ENCODE assay signal across 29 cellular contexts in genomic region chr19:45264781-45265317, GRCh38. TPM values are rescaled to one million over a fixed set of nuclear protein-coding genes. Genes with fewer than 3 reads are reported as not detected.
"Had no signal": no experiment of that assay in that cellular context is flagged by ENCODE, and none has a peak within 500 bp of the region (broad histone marks: within the 10 kb centered on the region; RNA-seq: fewer than 3 reads in every experiment).

No MANE protein-coding gene starts in this region.

- H3K36me3 ChIP-seq: breast epithelium, gastrocnemius medialis, neural progenitor cell, transverse colon, uterus had no signal

- H3K27me3 Mint-ChIP-seq: activated CD4-positive, alpha-beta memory T cell treated with anti-CD3 and anti-CD28 coated beads, Interleukin-2, amount 10 ng/mL, durations not matched to agents 7 days and 5 days; activated T-helper 17 cell treated with anti-CD3 and anti-CD28 coated beads, Interleukin-2, amount 50 U/mL, for 72 hours; dendritic cell treated with granulocyte-macrophage colony-stimulating factor and Interleukin-4, amounts not matched to agents 40 ng/mL and 50 ng/mL, for 4 days; naive thymus-derived CD4-positive, alpha-beta T cell; T-helper 17 cell had no signal

- DNase-seq: activated CD4-positive, alpha-beta memory T cell treated with anti-CD3 and anti-CD28 coated beads, Interleukin-2, amount 10 ng/mL, durations not matched to agents 7 days and 5 days; activated CD4-positive, alpha-beta T cell treated with anti-CD3 and anti-CD28 coated beads for 48 hours; activated gamma-delta T cell treated with Interleukin-2 at 50 U/mL for 16 hours; activated naive CD4-positive, alpha-beta T cell treated with anti-CD3 and anti-CD28 coated beads, Interleukin-2, amount 50 U/mL, for 16 hours; activated T-cell treated with anti-CD3 and anti-CD28 coated beads, Interleukin-2, amount 50 U/mL, for 4 hours; amniotic stem cell; central memory CD4-positive, alpha-beta T cell; gastrocnemius medialis; glutamatergic neuron; midbrain; naive thymus-derived CD4-positive, alpha-beta T cell; posterior cingulate gyrus; right lobe of liver; stimulated activated CD4-positive, alpha-beta T cell treated with anti-CD3 and anti-CD28 coated beads, Interleukin-4, amount 100 ng/mL, for 1 hour; stimulated activated naive CD8-positive, alpha-beta T cell treated with anti-CD3 and anti-CD28 coated beads, Interleukin-15, Interleukin-2, amounts not matched to agents 100 U/mL and 50 U/mL, for 24 hours; T-helper 17 cell; T1000; testis; transverse colon; uterus; WERI-Rb-1 had no signal

- FAIRE-seq: islet of Langerhans had no signal

- H3K9me3 ChIP-seq: breast epithelium, gastrocnemius medialis, right lobe of liver, testis, transverse colon, uterus had no signal

- H3K27me3 ChIP-seq: breast epithelium, gastrocnemius medialis, neural progenitor cell, right lobe of liver, testis, transverse colon, uterus had no signal

- H3K4me1 ChIP-seq: breast epithelium, gastrocnemius medialis, neural progenitor cell, transverse colon, uterus had no signal

- H3K27ac Mint-ChIP-seq: activated CD4-positive, alpha-beta memory T cell treated with anti-CD3 and anti-CD28 coated beads, Interleukin-2, amount 10 ng/mL, durations not matched to agents 7 days and 5 days; activated T-helper 17 cell treated with anti-CD3 and anti-CD28 coated beads, Interleukin-2, amount 50 U/mL, for 72 hours; dendritic cell treated with granulocyte-macrophage colony-stimulating factor and Interleukin-4, amounts not matched to agents 40 ng/mL and 50 ng/mL, for 4 days; neural progenitor cell; T-helper 17 cell had no signal

- ATAC-seq: activated CD4-positive, CD25-positive, alpha-beta regulatory T cell treated with anti-CD3 and anti-CD28 coated beads, Interleukin-2, amount 50 U/mL, for 24 hours; activated T-cell treated with anti-CD3 and anti-CD28 coated beads, Interleukin-2, amount 50 U/mL, for 4 hours; activated T-helper 17 cell treated with anti-CD3 and anti-CD28 coated beads, Interleukin-2, amount 50 U/mL, for 72 hours; gastrocnemius medialis; naive thymus-derived CD4-positive, alpha-beta T cell; T-helper 17 cell had no signal

- H3K9me3 Mint-ChIP-seq: activated CD4-positive, alpha-beta memory T cell treated with anti-CD3 and anti-CD28 coated beads, Interleukin-2, amount 10 ng/mL, durations not matched to agents 7 days and 5 days; activated T-cell treated with anti-CD3 and anti-CD28 coated beads, Interleukin-2, amount 50 U/mL, for 4 hours; activated T-helper 17 cell treated with anti-CD3 and anti-CD28 coated beads, Interleukin-2, amount 50 U/mL, for 72 hours; dendritic cell treated with granulocyte-macrophage colony-stimulating factor and Interleukin-4, amounts not matched to agents 40 ng/mL and 50 ng/mL, for 4 days; naive thymus-derived CD4-positive, alpha-beta T cell; neural progenitor cell had no signal

- H3K4me3 ChIP-seq: breast epithelium, gastrocnemius medialis, neural progenitor cell, right lobe of liver, testis, transverse colon, uterus had no signal

- H3K27ac ChIP-seq: breast epithelium, gastrocnemius medialis, neural progenitor cell, right lobe of liver, testis, transverse colon, uterus, WERI-Rb-1 had no signal

- H3K4me2 ChIP-seq: neural progenitor cell had no signal

- H2AFZ ChIP-seq: neural progenitor cell had no signal

- H3K4me3 Mint-ChIP-seq: activated CD4-positive, alpha-beta memory T cell treated with anti-CD3 and anti-CD28 coated beads, Interleukin-2, amount 10 ng/mL, durations not matched to agents 7 days and 5 days; activated T-cell treated with anti-CD3 and anti-CD28 coated beads, Interleukin-2, amount 50 U/mL, for 4 hours; activated T-helper 17 cell treated with anti-CD3 and anti-CD28 coated beads, Interleukin-2, amount 50 U/mL, for 72 hours; dendritic cell treated with granulocyte-macrophage colony-stimulating factor and Interleukin-4, amounts not matched to agents 40 ng/mL and 50 ng/mL, for 4 days; naive thymus-derived CD4-positive, alpha-beta T cell; neural progenitor cell had no signal

- H3K9ac ChIP-seq: neural progenitor cell had no signal

- H3K4me1 Mint-ChIP-seq: activated CD4-positive, alpha-beta memory T cell treated with anti-CD3 and anti-CD28 coated beads, Interleukin-2, amount 10 ng/mL, durations not matched to agents 7 days and 5 days had no signal

RNA-seq across cellular contexts. Expression of gene EXOC3L2, which starts 19.6 kb away (rescaled TPM):
- total RNA-seq: activated CD4-positive, alpha-beta memory T cell treated with anti-CD3 and anti-CD28 coated beads, Interleukin-2, amount 10 ng/mL, durations not matched to agents 7 days and 5 days; activated T-cell treated with anti-CD3 and anti-CD28 coated beads, Interleukin-2, amount 50 U/mL, for 4 hours; activated T-helper 17 cell treated with anti-CD3 and anti-CD28 coated beads, Interleukin-2, amount 50 U/mL, for 72 hours; naive thymus-derived CD4-positive, alpha-beta T cell had no signal
- polyA plus RNA-seq: naive thymus-derived CD4-positive, alpha-beta T cell had no signal

RNA-seq across cellular contexts. Expression of gene CKM, which starts 57.8 kb away (rescaled TPM):
- total RNA-seq: activated CD4-positive, alpha-beta memory T cell treated with anti-CD3 and anti-CD28 coated beads, Interleukin-2, amount 10 ng/mL, durations not matched to agents 7 days and 5 days; activated T-cell treated with anti-CD3 and anti-CD28 coated beads, Interleukin-2, amount 50 U/mL, for 4 hours; activated T-helper 17 cell treated with anti-CD3 and anti-CD28 coated beads, Interleukin-2, amount 50 U/mL, for 72 hours; breast epithelium; epithelial cell of proximal tubule; naive thymus-derived CD4-positive, alpha-beta T cell; omental fat pad; T-helper 17 cell had no signal
- polyA plus RNA-seq: naive thymus-derived CD4-positive, alpha-beta T cell had no signal
